Comparison of ENCODE assay signal across 8 cellular contexts in the genomic region with DNA sequence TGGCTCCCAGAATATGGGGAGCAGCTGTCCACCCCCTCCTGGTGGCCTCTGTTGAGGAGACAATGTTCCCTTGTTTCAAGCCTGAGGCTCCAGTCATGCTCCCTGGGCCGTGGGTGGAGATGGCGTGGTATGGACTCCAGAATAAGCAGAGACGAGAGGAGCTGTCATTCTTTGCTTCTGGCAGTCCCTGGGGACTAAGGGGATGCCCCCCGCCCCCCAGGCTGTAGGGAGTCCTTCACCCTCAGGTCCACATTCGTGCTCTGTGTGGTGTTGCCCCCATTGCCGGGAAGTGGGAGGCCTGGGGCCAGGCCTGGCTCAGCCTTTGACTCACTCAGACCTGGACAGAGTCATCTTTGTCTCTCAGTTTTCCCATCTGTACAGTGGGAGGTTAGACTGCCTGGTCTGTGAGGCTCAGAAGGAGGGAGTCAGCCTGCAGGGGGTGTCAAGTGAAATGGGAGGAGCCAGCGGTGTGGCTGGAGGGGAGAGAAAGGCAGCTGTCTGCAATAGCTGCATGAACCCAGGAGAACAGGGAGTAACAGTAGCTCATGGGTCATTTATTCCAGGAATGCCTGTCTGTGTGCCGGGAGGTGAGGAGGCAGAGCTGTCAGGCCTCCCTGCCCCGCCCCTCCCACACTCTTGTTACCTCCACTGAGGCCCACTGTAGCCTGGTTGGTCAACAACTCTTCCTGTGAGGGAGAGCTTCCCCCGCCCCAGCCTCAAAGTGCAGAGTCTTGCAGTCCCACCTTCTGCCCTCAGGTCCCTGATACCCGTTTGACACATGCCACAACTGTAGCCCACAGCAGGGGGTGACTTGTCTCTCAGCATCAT.
DNase-seq lines count a peak whose midpoint lies in the region; ATAC-seq and TF ChIP-seq lines count a peak whose summit lies in the region.

No MANE protein-coding gene starts in this region.

- POLR2A ChIA-PET in RWPE1 (lab: Yijun Ruan, JAX; ENCODE audit: low non-redundant PET) = interaction anchor here (0.6 kb wide), 1 partner anchor 23 kb away, joined by 6 read pairs; no protein-coding TSS in a partner anchor

- no peak overlapping the region for H3K9ac ChIP-seq in rectal smooth muscle tissue (ENCODE audit: low read length)

- H3K4me1 ChIP-seq in rectal smooth muscle tissue (ENCODE audit: control insufficient read depth, insufficient read depth, low read length) = peaks cover 79% of the 10 kb centered on the region

- H3K27ac ChIP-seq in RWPE1 = peak overlapping the region; percentile 98; the same call in 1 of the 2 replicates
- H3K27ac ChIP-seq in rectal smooth muscle tissue (ENCODE audit: low read depth, low read length) = peak overlapping the region; percentile 97

- no peaks in the 10 kb centered on the region for H3K36me3 ChIP-seq in rectal smooth muscle tissue (ENCODE audit: control insufficient read depth, insufficient read depth, low read length)

- peak; percentile 7 for TF ChIP-seq CTCF in GM13977 (IDR thresholded peaks at IDR 0.05; ENCODE audit: extremely low read depth, insufficient read depth, missing control alignments)
- TF ChIP-seq CTCF in RWPE1 (conservative IDR thresholded peaks at IDR 0.05; ENCODE audit: low read depth) = no peak

- H3K27me3 ChIP-seq in rectal smooth muscle tissue (ENCODE audit: control insufficient read depth, insufficient read depth, low read length) = no peaks in the 10 kb centered on the region

- H3K4me3 ChIP-seq in rectal smooth muscle tissue (ENCODE audit: low read length) = peak overlapping the region; percentile 38

- in situ Hi-C loops in GM13977 (cut with MboI; ENCODE audit: low pct_unique_long_range_greater_than_20kb, low sequenced_read_pairs, unreplicated experiment) = no loop called here

- DNase-seq in GM13977 (ENCODE audit: low spot score) (peak; percentile 72), RWPE1 (ENCODE audit: low spot score) (no peak), glomerular visceral epithelial cell (ENCODE audit: extremely low spot score) (peak; percentile 89), NCI-H187 treated with DMSO at 0.1 percent for 48 hours (lab: John Stamatoyannopoulos, UW) (no peak)
- DNase-seq in activated CD4-positive, CD25-positive, alpha-beta regulatory T cell treated with anti-CD3 and anti-CD28 coated beads, Interleukin-2, amount 50 U/mL, for 72 hours = no peak
- DNase-seq in stimulated activated CD4-positive, alpha-beta T cell treated with anti-CD3 and anti-CD28 coated beads, Interleukin-12 subunit alpha, Interleukin-12 subunit beta, amount 100 ng/mL, for 4 hours = no peak

- no peak for ATAC-seq in GM18511 (IDR thresholded peaks at IDR 0.05; ENCODE audit: unreplicated experiment)

- CTCF ChIA-PET in RWPE1 (lab: Yijun Ruan, JAX) = interaction anchor here (0.7 to 3.2 kb wide), 3 partner anchors 20 to 974 kb away, joined by 3 to 16 read pairs (median 9); no protein-coding TSS in a partner anchor

Comparison
In these comparisons a context has a peak if more than half of its experiments do, and no peak if none do; other contexts are left out.
1. DNase-seq: peak in GM13977 (single experiment) and glomerular visceral epithelial cell (single experiment); none in RWPE1 (single experiment), activated CD4-positive, CD25-positive, alpha-beta regulatory T cell treated with anti-CD3 and anti-CD28 coated beads, Interleukin-2, amount 50 U/mL, for 72 hours (single experiment), stimulated activated CD4-positive, alpha-beta T cell treated with anti-CD3 and anti-CD28 coated beads, Interleukin-12 subunit alpha, Interleukin-12 subunit beta, amount 100 ng/mL, for 4 hours (single experiment) and NCI-H187 treated with DMSO at 0.1 percent for 48 hours (single experiment).